19 cellular contexts compared by ENCODE assay signal in the genomic region with DNA sequence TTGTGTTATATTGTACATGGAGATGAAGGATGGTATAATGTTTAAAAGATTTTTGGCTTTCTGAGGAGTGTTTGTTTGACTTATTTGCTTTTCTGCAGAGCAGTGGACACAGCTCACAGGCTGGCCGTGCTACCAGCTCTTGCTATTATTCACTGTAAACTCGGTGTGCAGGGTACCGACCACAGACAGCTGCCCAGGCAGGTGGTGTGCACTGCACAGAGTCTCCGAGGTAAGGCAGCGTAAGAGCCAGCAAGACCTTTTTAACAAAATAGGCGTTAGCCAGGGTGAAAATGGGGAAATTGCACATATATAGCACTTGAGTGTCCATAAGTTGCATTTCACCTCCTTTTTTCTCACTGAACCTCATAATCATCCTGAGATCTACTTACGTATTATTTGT.
"Had no signal": no experiment of that assay in that cellular context is flagged by ENCODE, and none has a peak within 500 bp of the region (broad histone marks: within the 10 kb centered on the region; RNA-seq: fewer than 3 reads in every experiment).

No MANE protein-coding gene starts in this region.

- ATAC-seq: activated naive CD4-positive, alpha-beta T cell treated with anti-CD3 and anti-CD28 coated beads, Interleukin-2, amount 50 U/mL, for 72 hours; activated T-cell treated with anti-CD3 and anti-CD28 coated beads, Interleukin-2, amount 50 U/mL, for 72 hours; foreskin keratinocyte; heart right ventricle; naive thymus-derived CD4-positive, alpha-beta T cell; pancreas; stimulated activated effector memory CD8-positive, alpha-beta T cell treated with anti-CD3 and anti-CD28 coated beads, Interleukin-12 subunit alpha, Interleukin-12 subunit beta, amount 100 ng/mL, for 72 hours had no signal

- DNase-seq: activated CD4-positive, alpha-beta T cell treated with anti-CD3 and anti-CD28 coated beads for 4 hours; activated CD4-positive, alpha-beta T cell treated with anti-CD3 and anti-CD28 coated beads, Interleukin-2, amount 50 U/mL, for 4 hours; activated naive CD4-positive, alpha-beta T cell; activated T-cell treated with anti-CD3 and anti-CD28 coated beads for 4 hours; activated T-cell treated with anti-CD3 and anti-CD28 coated beads, Interleukin-2, amount 50 U/mL, for 72 hours; effector CD4-positive, alpha-beta T cell; foreskin keratinocyte; heart right ventricle; midbrain; naive thymus-derived CD4-positive, alpha-beta T cell; nucleus accumbens; pancreas; retina; sigmoid colon; small intestine; stimulated activated CD4-positive, alpha-beta T cell treated with anti-CD3 and anti-CD28 coated beads, Interleukin-4, amount 100 ng/mL, for 24 hours; trophoblast cell had no signal
